ENCODE assay signal across 1 cellular context in genomic region chrX:40757058-40757457, GRCh38.
TF ChIP-seq lines count a peak whose summit lies in the region.

No MANE protein-coding gene starts in this region.

TF ChIP-seq in IMR-90, 13 proteins besides CTCF, POLR2A, EP300 and RAD21 (continued from another document):
- TF ChIP-seq ELK1 (IDR thresholded peaks at IDR 0.05; ENCODE audit: borderline replicate concordance, low read depth, low read length) (no peak), RCOR1 (IDR thresholded peaks at IDR 0.05; ENCODE audit: insufficient replicate concordance, low read length) (no peak), CHD1 (IDR thresholded peaks at IDR 0.05; ENCODE audit: low read depth, low read length) (no peak), NFE2L2 (IDR thresholded peaks at IDR 0.05; ENCODE audit: low read depth, low read length) (no peak), USF2 (IDR thresholded peaks at IDR 0.05; ENCODE audit: low read depth, low read length) (no peak)
